ENCODE assay signal across 10 cellular contexts in genomic region chr7:7221602-7222038, GRCh38. TPM values are rescaled to one million over a fixed set of nuclear protein-coding genes. Genes with fewer than 3 reads are reported as not detected.
DNase-seq lines count a peak whose midpoint lies in the region; ATAC-seq and TF ChIP-seq lines count a peak whose summit lies in the region.
"Had no signal": no experiment of that assay in that cellular context is flagged by ENCODE, and none has a peak within 500 bp of the region (broad histone marks: within the 10 kb centered on the region; RNA-seq: fewer than 3 reads in every experiment).

No MANE protein-coding gene starts in this region.

- no peaks in the 10 kb centered on the region for H3K9me3 ChIP-seq in skeletal muscle satellite cell (replicated peaks; ENCODE audit: low read length)

- H3K4me1 ChIP-seq in skeletal muscle satellite cell (ENCODE audit: control insufficient read depth, insufficient read depth, low read length), result peaks cover 20% of the 10 kb centered on the region

- no peak overlapping the region for H3K4me3 ChIP-seq in skeletal muscle satellite cell (ENCODE audit: low read length)

- H3K36me3 ChIP-seq in skeletal muscle satellite cell (ENCODE audit: insufficient read depth, low read length), result peaks cover 25% of the 10 kb centered on the region

- H3K4me2 ChIP-seq in skeletal muscle satellite cell (ENCODE audit: low read length), result peak overlapping the region; percentile 23
- H3K4me2 ChIP-seq: KMS-11 had no signal

- H3K9ac ChIP-seq in skeletal muscle satellite cell (ENCODE audit: low read depth, low read length), result no peak overlapping the region
- H3K9ac ChIP-seq: KMS-11 had no signal

- ATAC-seq in SK-N-SH treated with all-trans-retinoic acid at 6 μM for 48 hours (peak; percentile 99), GM21515 (IDR thresholded peaks at IDR 0.05; ENCODE audit: unreplicated experiment) (no peak)

- peak; percentile 10 for DNase-seq in DMS53 (lab: John Stamatoyannopoulos, UW)
- DNase-seq in DMS53 treated with DMSO at 0.1 percent for 48 hours (lab: John Stamatoyannopoulos, UW; ENCODE audit: unreplicated experiment), result no peak
- DNase-seq in fibroblast of peridontal ligament (ENCODE audit: extremely low read depth), result peak; percentile 95
- DNase-seq in stimulated activated CD4-positive, alpha-beta T cell treated with anti-CD3 and anti-CD28 coated beads, Interleukin-2, amount 100 ng/mL, for 24 hours, result no peak
- DNase-seq in anterior cingulate cortex (lab: John Stamatoyannopoulos, UW), result no peak
- DNase-seq: cortex of kidney had no signal

- H3K27me3 ChIP-seq in skeletal muscle satellite cell (ENCODE audit: control insufficient read depth, insufficient read depth, low read length), result no peaks in the 10 kb centered on the region

TF ChIP-seq in SK-N-SH treated with all-trans-retinoic acid at 6 μM for 48 hours, 23 proteins besides CTCF, POLR2A, EP300 and RAD21:
- TF ChIP-seq SNAI2 (CRISPR knock-in tag; IDR thresholded peaks at IDR 0.05) (no peak), OSR1 (CRISPR knock-in tag; IDR thresholded peaks at IDR 0.05) (no peak), ZC3H10 (CRISPR knock-in tag; IDR thresholded peaks at IDR 0.05) (0 out of 2 replicates have a peak, but pooled peaks have one; percentile 5), TOX (CRISPR knock-in tag; IDR thresholded peaks at IDR 0.05; ENCODE audit: borderline replicate concordance) (peak; percentile 83), ZFP3 (CRISPR knock-in tag; IDR thresholded peaks at IDR 0.05) (0 out of 2 replicates have a peak, but pooled peaks have one; percentile 46), GLIS3 (CRISPR knock-in tag; IDR thresholded peaks at IDR 0.05) (no peak), POU6F1 (CRISPR knock-in tag; IDR thresholded peaks at IDR 0.05; ENCODE audit: borderline replicate concordance, low read depth) (peak; percentile 80; the same call in 1 of the 2 replicates), TCF4 (CRISPR knock-in tag; IDR thresholded peaks at IDR 0.05; ENCODE audit: borderline replicate concordance) (peak; percentile 89), ESRRG (CRISPR knock-in tag; IDR thresholded peaks at IDR 0.05) (peak; percentile 65; the same call in 1 of the 2 replicates), CREB5 (CRISPR knock-in tag; IDR thresholded peaks at IDR 0.05; ENCODE audit: low read depth) (peak; percentile 60), BACH2 (CRISPR knock-in tag; IDR thresholded peaks at IDR 0.05; ENCODE audit: borderline replicate concordance) (no peak), ZNF70 (CRISPR knock-in tag; IDR thresholded peaks at IDR 0.05) (no peak), ISL1 (CRISPR knock-in tag; IDR thresholded peaks at IDR 0.05) (peak; percentile 95), ZFP30 (CRISPR knock-in tag; IDR thresholded peaks at IDR 0.05) (0 out of 2 replicates have a peak, but pooled peaks have one; percentile 13)
- TF ChIP-seq, protein P1, sequence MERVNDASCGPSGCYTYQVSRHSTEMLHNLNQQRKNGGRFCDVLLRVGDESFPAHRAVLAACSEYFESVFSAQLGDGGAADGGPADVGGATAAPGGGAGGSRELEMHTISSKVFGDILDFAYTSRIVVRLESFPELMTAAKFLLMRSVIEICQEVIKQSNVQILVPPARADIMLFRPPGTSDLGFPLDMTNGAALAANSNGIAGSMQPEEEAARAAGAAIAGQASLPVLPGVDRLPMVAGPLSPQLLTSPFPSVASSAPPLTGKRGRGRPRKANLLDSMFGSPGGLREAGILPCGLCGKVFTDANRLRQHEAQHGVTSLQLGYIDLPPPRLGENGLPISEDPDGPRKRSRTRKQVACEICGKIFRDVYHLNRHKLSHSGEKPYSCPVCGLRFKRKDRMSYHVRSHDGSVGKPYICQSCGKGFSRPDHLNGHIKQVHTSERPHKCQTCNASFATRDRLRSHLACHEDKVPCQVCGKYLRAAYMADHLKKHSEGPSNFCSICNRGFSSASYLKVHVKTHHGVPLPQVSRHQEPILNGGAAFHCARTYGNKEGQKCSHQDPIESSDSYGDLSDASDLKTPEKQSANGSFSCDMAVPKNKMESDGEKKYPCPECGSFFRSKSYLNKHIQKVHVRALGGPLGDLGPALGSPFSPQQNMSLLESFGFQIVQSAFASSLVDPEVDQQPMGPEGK (CRISPR knock-in tag; IDR thresholded peaks at IDR 0.05; ENCODE audit: borderline replicate concordance), result 0 out of 2 replicates have a peak, but pooled peaks have one; percentile 13
- TF ChIP-seq, protein P2, sequence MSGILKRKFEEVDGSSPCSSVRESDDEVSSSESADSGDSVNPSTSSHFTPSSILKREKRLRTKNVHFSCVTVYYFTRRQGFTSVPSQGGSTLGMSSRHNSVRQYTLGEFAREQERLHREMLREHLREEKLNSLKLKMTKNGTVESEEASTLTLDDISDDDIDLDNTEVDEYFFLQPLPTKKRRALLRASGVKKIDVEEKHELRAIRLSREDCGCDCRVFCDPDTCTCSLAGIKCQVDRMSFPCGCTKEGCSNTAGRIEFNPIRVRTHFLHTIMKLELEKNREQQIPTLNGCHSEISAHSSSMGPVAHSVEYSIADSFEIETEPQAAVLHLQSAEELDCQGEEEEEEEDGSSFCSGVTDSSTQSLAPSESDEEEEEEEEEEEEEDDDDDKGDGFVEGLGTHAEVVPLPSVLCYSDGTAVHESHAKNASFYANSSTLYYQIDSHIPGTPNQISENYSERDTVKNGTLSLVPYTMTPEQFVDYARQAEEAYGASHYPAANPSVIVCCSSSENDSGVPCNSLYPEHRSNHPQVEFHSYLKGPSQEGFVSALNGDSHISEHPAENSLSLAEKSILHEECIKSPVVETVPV (CRISPR knock-in tag; IDR thresholded peaks at IDR 0.05), result peak; percentile 81; the same call in 1 of the 2 replicates
- TF ChIP-seq, protein P3, sequence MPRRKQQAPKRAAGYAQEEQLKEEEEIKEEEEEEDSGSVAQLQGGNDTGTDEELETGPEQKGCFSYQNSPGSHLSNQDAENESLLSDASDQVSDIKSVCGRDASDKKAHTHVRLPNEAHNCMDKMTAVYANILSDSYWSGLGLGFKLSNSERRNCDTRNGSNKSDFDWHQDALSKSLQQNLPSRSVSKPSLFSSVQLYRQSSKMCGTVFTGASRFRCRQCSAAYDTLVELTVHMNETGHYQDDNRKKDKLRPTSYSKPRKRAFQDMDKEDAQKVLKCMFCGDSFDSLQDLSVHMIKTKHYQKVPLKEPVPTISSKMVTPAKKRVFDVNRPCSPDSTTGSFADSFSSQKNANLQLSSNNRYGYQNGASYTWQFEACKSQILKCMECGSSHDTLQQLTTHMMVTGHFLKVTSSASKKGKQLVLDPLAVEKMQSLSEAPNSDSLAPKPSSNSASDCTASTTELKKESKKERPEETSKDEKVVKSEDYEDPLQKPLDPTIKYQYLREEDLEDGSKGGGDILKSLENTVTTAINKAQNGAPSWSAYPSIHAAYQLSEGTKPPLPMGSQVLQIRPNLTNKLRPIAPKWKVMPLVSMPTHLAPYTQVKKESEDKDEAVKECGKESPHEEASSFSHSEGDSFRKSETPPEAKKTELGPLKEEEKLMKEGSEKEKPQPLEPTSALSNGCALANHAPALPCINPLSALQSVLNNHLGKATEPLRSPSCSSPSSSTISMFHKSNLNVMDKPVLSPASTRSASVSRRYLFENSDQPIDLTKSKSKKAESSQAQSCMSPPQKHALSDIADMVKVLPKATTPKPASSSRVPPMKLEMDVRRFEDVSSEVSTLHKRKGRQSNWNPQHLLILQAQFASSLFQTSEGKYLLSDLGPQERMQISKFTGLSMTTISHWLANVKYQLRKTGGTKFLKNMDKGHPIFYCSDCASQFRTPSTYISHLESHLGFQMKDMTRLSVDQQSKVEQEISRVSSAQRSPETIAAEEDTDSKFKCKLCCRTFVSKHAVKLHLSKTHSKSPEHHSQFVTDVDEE (CRISPR knock-in tag; IDR thresholded peaks at IDR 0.05), result peak; percentile 49

RNA-seq across cellular contexts. Expression of gene C1GALT1, which starts 39.3 kb away (rescaled TPM):
- total RNA-seq in skeletal muscle satellite cell (2012; rRNA removed), result 71.6 and 93.3 TPM in 2 replicates

Comparison
In these comparisons a context has a peak if more than half of its experiments do, and no peak if none do; other contexts are left out.
1. DNase-seq: peak in DMS53 (single experiment) and fibroblast of peridontal ligament (single experiment); none in DMS53 treated with DMSO at 0.1 percent for 48 hours (single experiment), stimulated activated CD4-positive, alpha-beta T cell treated with anti-CD3 and anti-CD28 coated beads, Interleukin-2, amount 100 ng/mL, for 24 hours (0 of 2) and anterior cingulate cortex (0 of 58).